9 cellular contexts compared by ENCODE assay signal in genomic region chr12:29427964-29428363, GRCh38. TPM values are rescaled to one million over a fixed set of nuclear protein-coding genes. Genes with fewer than 3 reads are reported as not detected.
A peak's percentile ranks its signal among the peaks of the same experiment; 100 is the strongest.
DNase-seq lines count a peak whose midpoint lies in the region; ATAC-seq and TF ChIP-seq lines count a peak whose summit lies in the region.
"Had no signal": no experiment of that assay in that cellular context is flagged by ENCODE, and none has a peak within 500 bp of the region (broad histone marks: within the 10 kb centered on the region; RNA-seq: fewer than 3 reads in every experiment).

No MANE protein-coding gene starts in this region.

- TF ChIP-seq POLR2A in breast epithelium (IDR thresholded peaks at IDR 0.05) (no peak), testis (IDR thresholded peaks at IDR 0.05) (no peak)

- 0 out of 2 replicates have a peak overlapping the region, but pooled peaks have one; percentile 22 for H2AFZ ChIP-seq in OCI-LY3 (ENCODE audit: low read depth, low read length)

- 52 to 62% methylated on average over 4 of the region's 4 CpGs for WGBS in testis, 2 donors

- H3K27ac Mint-ChIP-seq in MCF 10A (ENCODE audit: low read depth, unreplicated experiment), result peak overlapping the region; percentile 75

- H3K36me3 Mint-ChIP-seq in MCF 10A (ENCODE audit: insufficient read depth, unreplicated experiment), result peaks cover 39% of the 10 kb centered on the region

- TF ChIP-seq CTCF in MCF 10A (IDR thresholded peaks at IDR 0.05; ENCODE audit: unreplicated experiment) (peak; percentile 11), breast epithelium (IDR thresholded peaks at IDR 0.05) (no peak), OCI-LY3 (IDR thresholded peaks at IDR 0.05; ENCODE audit: low read depth, low read length) (peak; percentile 43), testis (IDR thresholded peaks at IDR 0.05) (no peak)

- H3K27me3 Mint-ChIP-seq in MCF 10A (ENCODE audit: insufficient read depth, unreplicated experiment), result no peaks in the 10 kb centered on the region

- no peaks in the 10 kb centered on the region for H3K9me3 ChIP-seq in breast epithelium
- H3K9me3 ChIP-seq in OCI-LY3 (ENCODE audit: insufficient read depth, low read length), result no peaks in the 10 kb centered on the region
- no peaks in the 10 kb centered on the region for H3K9me3 ChIP-seq in SJCRH30 (replicated peaks)
- H3K9me3 ChIP-seq in testis, result no peaks in the 10 kb centered on the region
- H3K9me3 ChIP-seq: pancreas had no signal

- POLR2A ChIA-PET in MCF 10A (lab: Yijun Ruan, JAX), result interaction anchor here (3.0 kb wide), 1 partner anchor 47 kb away, joined by 14 read pairs; the partner anchor contains the start of gene ERGIC2

- CTCF ChIA-PET in MCF 10A (lab: Yijun Ruan, JAX), result interaction anchor here (0.6 to 1.3 kb wide), 2 partner anchors 17 to 34 kb away, joined by 3 to 5 read pairs; no protein-coding TSS in a partner anchor

- intact Hi-C loops in MCF 10A (cut with micrococcal nuclease) (loop anchor here (2.0 kb wide), 1 partner anchor 47 kb away; the partner anchor contains the start of gene ERGIC2), breast epithelium (cut with DNase I; ENCODE audit: low total_unique reads) (no loop called here), testis (cut with DNase I; ENCODE audit: low total_unique reads) (no loop called here)

- DNase-seq in MCF 10A (ENCODE audit: unreplicated experiment) (peak; percentile 9), breast epithelium (ENCODE audit: low spot score in 2 of 2) (no peak), islet precursor cell (peak; percentile 58), SJCRH30 (no peak), testis (no peak), NCI-H69 (lab: John Stamatoyannopoulos, UW) (no peak)

- H3K27ac ChIP-seq in breast epithelium (no peak overlapping the region), OCI-LY3 (ENCODE audit: low read length) (peak overlapping the region; percentile 73), SJCRH30 (no peak overlapping the region), testis (no peak overlapping the region)
- H3K27ac ChIP-seq: pancreas had no signal

- no peaks in the 10 kb centered on the region for H3K36me3 ChIP-seq in breast epithelium
- H3K36me3 ChIP-seq in OCI-LY3 (replicated peaks; ENCODE audit: low read depth, low read length), result no peaks in the 10 kb centered on the region
- no peaks in the 10 kb centered on the region for H3K36me3 ChIP-seq in SJCRH30
- H3K36me3 ChIP-seq in testis (ENCODE audit: low read depth, missing control alignments), result no peaks in the 10 kb centered on the region
- H3K36me3 ChIP-seq: pancreas had no signal

- H3K4me2 ChIP-seq in OCI-LY3 (ENCODE audit: low read length), result peak overlapping the region; percentile 59

- no peaks in the 10 kb centered on the region for H4K20me1 ChIP-seq in OCI-LY3 (ENCODE audit: insufficient read depth, low read length)

- no TSS peak for BruUV-seq in MCF 10A (replicated peaks; lab: Mats Ljungman, UMichigan)

- ATAC-seq in HG02938 (IDR thresholded peaks at IDR 0.05; ENCODE audit: unreplicated experiment), result peak; percentile 98

- no peak overlapping the region for H3K4me3 Mint-ChIP-seq in MCF 10A (ENCODE audit: unreplicated experiment)

- peak overlapping the region; percentile 8 for H3K9ac ChIP-seq in OCI-LY3 (ENCODE audit: low read length)

- peaks cover 61% of the 10 kb centered on the region for H3K4me1 Mint-ChIP-seq in MCF 10A (ENCODE audit: insufficient read depth, unreplicated experiment)

- H3K4me1 ChIP-seq in breast epithelium (no peaks in the 10 kb centered on the region), OCI-LY3 (ENCODE audit: low read length) (peaks cover 35% of the 10 kb centered on the region), SJCRH30 (peaks cover 7% of the 10 kb centered on the region; the same call in 1 of the 2 replicates), testis (no peaks in the 10 kb centered on the region)

- H3K79me2 ChIP-seq in OCI-LY3 (ENCODE audit: low read length), result no peaks in the 10 kb centered on the region

- H3K9me3 Mint-ChIP-seq in MCF 10A (ENCODE audit: unreplicated experiment), result peaks cover 19% of the 10 kb centered on the region

- H3K27me3 ChIP-seq in breast epithelium (no peaks in the 10 kb centered on the region), OCI-LY3 (ENCODE audit: low read depth, low read length) (0 out of 2 replicates have a peak, but pooled peaks cover 2% of the 10 kb centered on the region), SJCRH30 (no peaks in the 10 kb centered on the region), testis (no peaks in the 10 kb centered on the region)
- H3K27me3 ChIP-seq: pancreas had no signal

- H3K4me3 ChIP-seq in breast epithelium, result no peak overlapping the region
- peak overlapping the region; percentile 29 for H3K4me3 ChIP-seq in OCI-LY3 (ENCODE audit: low read length)
- H3K4me3 ChIP-seq in SJCRH30, result no peak overlapping the region
- no peak overlapping the region for H3K4me3 ChIP-seq in testis
- H3K4me3 ChIP-seq: pancreas had no signal

RNA-seq across cellular contexts. Expression of gene ERGIC2, which starts 47.0 kb away (rescaled TPM):
- 63.6 and 74.6 TPM in 2 replicates for total RNA-seq in MCF 10A (2022)
- total RNA-seq in breast epithelium, result 10 to 100 TPM; 23.9 to 80.2 (median 46.1) TPM
- total RNA-seq in SJCRH30 (2014; rRNA removed; shearing (Covaris generic)), result 106 and 115 TPM in 2 replicates
- 10 to 100 TPM; 41.7 to 83.0 TPM for total RNA-seq in testis
- polyA plus RNA-seq in testis (ENCODE audit: insufficient read depth, low read depth, low replicate concordance), result 71.3 TPM

Comparison
In these comparisons a context has a peak if more than half of its experiments do, and no peak if none do; other contexts are left out.
1. DNase-seq: peak in MCF 10A (single experiment) and islet precursor cell (single experiment); none in breast epithelium (0 of 2), SJCRH30 (0 of 2), testis (single experiment) and NCI-H69 (single experiment).
2. CTCF ChIP-seq: peak in MCF 10A (single experiment) and OCI-LY3 (single experiment); none in breast epithelium (0 of 3) and testis (0 of 3).